Comparison of ENCODE assay signal across 25 cellular contexts in the genomic region with DNA sequence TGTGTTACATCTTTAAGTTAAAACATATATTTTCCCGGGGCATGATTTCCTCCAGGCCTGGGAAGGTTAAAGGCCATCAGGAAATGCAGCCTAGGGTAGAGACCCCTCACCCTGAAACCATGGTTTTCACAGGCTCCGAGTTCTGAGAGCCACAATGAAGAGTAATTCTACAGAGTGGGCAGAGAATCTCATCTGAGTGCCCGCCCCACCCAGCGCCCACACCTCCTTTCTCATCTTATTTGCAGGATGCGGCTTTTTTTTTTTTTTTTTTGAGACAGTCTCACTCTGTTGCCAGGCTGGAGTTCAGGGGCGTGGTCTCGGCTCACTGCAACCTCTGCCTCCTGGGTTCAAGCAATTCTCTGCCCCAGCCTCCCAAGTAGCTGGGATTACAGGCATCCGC.
DNase-seq lines count a peak whose midpoint lies in the region; ATAC-seq and TF ChIP-seq lines count a peak whose summit lies in the region.
"Had no signal": no experiment of that assay in that cellular context is flagged by ENCODE, and none has a peak within 500 bp of the region (broad histone marks: within the 10 kb centered on the region; RNA-seq: fewer than 3 reads in every experiment).

No MANE protein-coding gene starts in this region.

- H3K4me3 ChIP-seq in GM23338 (no peak overlapping the region), RWPE2 (ENCODE audit: severe bottlenecking) (no peak overlapping the region)
- H3K4me3 ChIP-seq: A549; BLaER1 treated with 17β-estradiol and CSF1 and Interleukin-3, amounts not matched to agents 10 nM and 100 nM; GM12878; GM23248 had no signal

- H3K27ac ChIP-seq in GM23338 (ENCODE audit: low read depth) (no peak overlapping the region), RWPE2 (ENCODE audit: poor library complexity, severe bottlenecking) (peak overlapping the region; percentile 91)
- H3K27ac ChIP-seq: A549; BLaER1 treated with 17β-estradiol and CSF1 and Interleukin-3, amounts not matched to agents 10 nM and 100 nM; GM23248 had no signal

- no peak for ATAC-seq in activated T-cell treated with anti-CD3 and anti-CD28 coated beads, Interleukin-2, amount 50 U/mL, for 4 hours
- ATAC-seq in GM23338: no peak
- no peak for ATAC-seq in RWPE2 (ENCODE audit: low read depth)
- ATAC-seq in natural killer cell treated with Interleukin-12 subunit alpha and Interleukin-12 subunit beta and Interleukin-15 and Interleukin-18, amount 100 ng/mL, for 72 hours: peak; percentile 68 to 73
- ATAC-seq: A549, GM12878, HCT116 had no signal

- H3F3A ChIP-seq in GM23338 (replicated peaks; ENCODE audit: low read depth): no peaks in the 10 kb centered on the region

- H3K4me1 Mint-ChIP-seq in activated T-cell treated with anti-CD3 and anti-CD28 coated beads, Interleukin-2, amount 50 U/mL, for 24 hours (ENCODE audit: low read depth): peaks cover 64% of the 10 kb centered on the region
- H3K4me1 Mint-ChIP-seq in activated T-cell treated with anti-CD3 and anti-CD28 coated beads, Interleukin-2, amount 50 U/mL, for 4 hours (ENCODE audit: low read depth): peaks cover 54% of the 10 kb centered on the region
- H3K4me1 Mint-ChIP-seq in GM23338: peaks cover 68% of the 10 kb centered on the region
- H3K4me1 Mint-ChIP-seq in natural killer cell treated with Interleukin-12 subunit alpha and Interleukin-12 subunit beta and Interleukin-15 and Interleukin-18, amount 100 ng/mL, for 72 hours (ENCODE audit: low read depth in 2 of 2): peaks cover 57 to 73% of the 10 kb centered on the region in 2 donors

- H3K27me3 Mint-ChIP-seq in activated T-cell treated with anti-CD3 and anti-CD28 coated beads, Interleukin-2, amount 50 U/mL, for 24 hours: no peaks in the 10 kb centered on the region
- H3K27me3 Mint-ChIP-seq in activated T-cell treated with anti-CD3 and anti-CD28 coated beads, Interleukin-2, amount 50 U/mL, for 4 hours (ENCODE audit: low read depth): no peaks in the 10 kb centered on the region
- H3K27me3 Mint-ChIP-seq in GM23338 (ENCODE audit: insufficient read depth, low read depth, poor library complexity): peaks cover 4% of the 10 kb centered on the region
- H3K27me3 Mint-ChIP-seq in natural killer cell treated with Interleukin-12 subunit alpha and Interleukin-12 subunit beta and Interleukin-15 and Interleukin-18, amount 100 ng/mL, for 72 hours: no peaks in the 10 kb centered on the region
- H3K27me3 Mint-ChIP-seq: CD4-positive, alpha-beta T cell had no signal

- H3K79me2 ChIP-seq in GM23338 (replicated peaks; ENCODE audit: insufficient read depth): peaks cover 98% of the 10 kb centered on the region

- H4K20me1 ChIP-seq in GM23338 (replicated peaks; ENCODE audit: insufficient read depth): peaks cover 47% of the 10 kb centered on the region

- peak overlapping the region; percentile 13 for H3K27ac Mint-ChIP-seq in activated T-cell treated with anti-CD3 and anti-CD28 coated beads, Interleukin-2, amount 50 U/mL, for 24 hours
- H3K27ac Mint-ChIP-seq in GM23338: no peak overlapping the region
- H3K27ac Mint-ChIP-seq in natural killer cell treated with Interleukin-12 subunit alpha and Interleukin-12 subunit beta and Interleukin-15 and Interleukin-18, amount 100 ng/mL, for 72 hours: peak overlapping the region; percentile 45 to 89
- H3K27ac Mint-ChIP-seq: H9 had no signal

- H3K9me3 ChIP-seq in RWPE2 (ENCODE audit: severe bottlenecking): no peaks in the 10 kb centered on the region
- H3K9me3 ChIP-seq: A549, BE2C had no signal

- no peak overlapping the region for H3K4me3 Mint-ChIP-seq in activated T-cell treated with anti-CD3 and anti-CD28 coated beads, Interleukin-2, amount 50 U/mL, for 24 hours
- no peak overlapping the region for H3K4me3 Mint-ChIP-seq in activated T-cell treated with anti-CD3 and anti-CD28 coated beads, Interleukin-2, amount 50 U/mL, for 4 hours
- H3K4me3 Mint-ChIP-seq in GM23338: no peak overlapping the region
- H3K4me3 Mint-ChIP-seq in natural killer cell treated with Interleukin-12 subunit alpha and Interleukin-12 subunit beta and Interleukin-15 and Interleukin-18, amount 100 ng/mL, for 72 hours: no peak overlapping the region
- H3K4me3 Mint-ChIP-seq: CD14-positive monocyte; CD4-positive, alpha-beta T cell; CD8-positive, alpha-beta memory T cell; H9 had no signal

- DNase-seq in activated T-cell treated with anti-CD3 and anti-CD28 coated beads, Interleukin-2, amount 50 U/mL, for 24 hours: no peak
- no peak for DNase-seq in activated T-cell treated with anti-CD3 and anti-CD28 coated beads, Interleukin-2, amount 50 U/mL, for 4 hours
- DNase-seq in GM23338 (ENCODE audit: low spot score) (no peak), RWPE2 (ENCODE audit: low spot score) (no peak), NCI-H510A treated with DMSO at 0.1 percent for 48 hours (lab: John Stamatoyannopoulos, UW) (no peak), cerebellum (ENCODE audit: low spot score) (no peak), NCI-H2227 (lab: John Stamatoyannopoulos, UW; ENCODE audit: unreplicated experiment) (no peak)
- no peak for DNase-seq in natural killer cell treated with Interleukin-12 subunit alpha and Interleukin-12 subunit beta and Interleukin-15 and Interleukin-18, amount 100 ng/mL, for 72 hours (ENCODE audit: low spot score)
- DNase-seq: 8988T; ACHN; AML-193; BE2C; CD4-positive, alpha-beta T cell; CD8-positive, alpha-beta memory T cell; DMS 273 treated with DMSO at 0.1 percent for 48 hours; DMS79; EL; GDM1; GM23248; H9 had no signal

- H3K36me3 Mint-ChIP-seq in activated T-cell treated with anti-CD3 and anti-CD28 coated beads, Interleukin-2, amount 50 U/mL, for 24 hours (ENCODE audit: low read depth): peaks cover 35% of the 10 kb centered on the region
- peaks cover 13% of the 10 kb centered on the region for H3K36me3 Mint-ChIP-seq in activated T-cell treated with anti-CD3 and anti-CD28 coated beads, Interleukin-2, amount 50 U/mL, for 4 hours (ENCODE audit: insufficient read depth)
- peaks cover 22% of the 10 kb centered on the region for H3K36me3 Mint-ChIP-seq in GM23338 (ENCODE audit: low read depth)
- no peaks in the 10 kb centered on the region for H3K36me3 Mint-ChIP-seq in natural killer cell treated with Interleukin-12 subunit alpha and Interleukin-12 subunit beta and Interleukin-15 and Interleukin-18, amount 100 ng/mL, for 72 hours

- H3K27me3 ChIP-seq in GM23338 (ENCODE audit: insufficient read depth) (no peaks in the 10 kb centered on the region), RWPE2 (ENCODE audit: insufficient read depth, poor library complexity, severe bottlenecking) (no peaks in the 10 kb centered on the region)
- H3K27me3 ChIP-seq: BE2C; BLaER1 treated with 17β-estradiol and CSF1 and Interleukin-3, amounts not matched to agents 10 nM and 100 nM had no signal

- no peaks in the 10 kb centered on the region for H3K9me2 ChIP-seq in GM23338 (ENCODE audit: insufficient read depth)

- H3K36me3 ChIP-seq in GM23338 (ENCODE audit: insufficient read depth) (no peaks in the 10 kb centered on the region), RWPE2 (ENCODE audit: low read depth) (no peaks in the 10 kb centered on the region)
- H3K36me3 ChIP-seq: BE2C had no signal

- TF ChIP-seq CTCF in GM23338 (conservative IDR thresholded peaks at IDR 0.05; ENCODE audit: low read depth in 2 of 2): no peak
- no peak for TF ChIP-seq CTCF in RWPE2 (IDR thresholded peaks at IDR 0.05; ENCODE audit: poor library complexity, severe bottlenecking)

- H3K4me1 ChIP-seq in GM23338 (ENCODE audit: insufficient read depth) (peaks cover 55% of the 10 kb centered on the region), RWPE2 (ENCODE audit: insufficient read depth, poor library complexity, severe bottlenecking) (peaks cover 34% of the 10 kb centered on the region)
- H3K4me1 ChIP-seq: BE2C had no signal

- 0 out of 2 replicates have a peak overlapping the region, but pooled peaks have one; percentile 34 for H3K4me2 ChIP-seq in GM23338
- H3K4me2 ChIP-seq: A549; BLaER1 treated with 17β-estradiol and CSF1 and Interleukin-3, amounts not matched to agents 10 nM and 100 nM had no signal

- no peak overlapping the region for H2AFZ ChIP-seq in GM23338
- H2AFZ ChIP-seq: GM23248 had no signal

- H3K9me3 Mint-ChIP-seq in activated T-cell treated with anti-CD3 and anti-CD28 coated beads, Interleukin-2, amount 50 U/mL, for 24 hours: peaks cover 4% of the 10 kb centered on the region
- no peaks in the 10 kb centered on the region for H3K9me3 Mint-ChIP-seq in activated T-cell treated with anti-CD3 and anti-CD28 coated beads, Interleukin-2, amount 50 U/mL, for 4 hours
- no peaks in the 10 kb centered on the region for H3K9me3 Mint-ChIP-seq in GM23338
- H3K9me3 Mint-ChIP-seq in natural killer cell treated with Interleukin-12 subunit alpha and Interleukin-12 subunit beta and Interleukin-15 and Interleukin-18, amount 100 ng/mL, for 72 hours: peaks cover 4% of the 10 kb centered on the region
- H3K9me3 Mint-ChIP-seq: CD14-positive monocyte; CD4-positive, alpha-beta T cell; CD8-positive, alpha-beta memory T cell had no signal

Comparison
In these comparisons a context has a peak if more than half of its experiments do, and no peak if none do; other contexts are left out.
1. ATAC-seq: peak in natural killer cell treated with Interleukin-12 subunit alpha and Interleukin-12 subunit beta and Interleukin-15 and Interleukin-18, amount 100 ng/mL, for 72 hours (2 of 2); none in activated T-cell treated with anti-CD3 and anti-CD28 coated beads, Interleukin-2, amount 50 U/mL, for 4 hours (0 of 2), GM23338 (single experiment) and RWPE2 (single experiment).